22 cellular contexts compared by ENCODE assay signal in the genomic region with DNA sequence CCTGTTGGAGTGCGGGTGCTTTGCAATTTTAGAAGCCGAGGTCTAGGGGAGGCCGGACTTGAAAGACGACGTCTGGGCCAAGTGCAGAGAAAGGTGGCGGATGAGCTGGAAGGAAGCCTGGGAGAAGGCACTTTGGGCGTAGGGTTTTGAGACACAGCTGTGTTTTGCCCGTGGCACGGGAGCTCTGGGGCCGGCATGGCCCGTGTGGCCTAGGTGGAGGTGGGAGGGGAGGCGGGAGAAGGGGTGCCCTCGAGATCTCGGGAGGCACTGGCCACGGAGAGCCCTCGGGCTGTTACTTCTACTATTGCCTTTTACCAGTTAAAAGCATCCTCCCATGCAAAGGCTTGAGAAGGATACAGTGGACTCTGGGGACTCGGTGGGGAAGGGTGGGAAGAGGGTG.
A peak's percentile ranks its signal among the peaks of the same experiment; 100 is the strongest.
DNase-seq lines count a peak whose midpoint lies in the region; ATAC-seq and TF ChIP-seq lines count a peak whose summit lies in the region.
"Had no signal": no experiment of that assay in that cellular context is flagged by ENCODE, and none has a peak within 500 bp of the region (broad histone marks: within the 10 kb centered on the region; RNA-seq: fewer than 3 reads in every experiment).

No MANE protein-coding gene starts in this region.

- H3K4ac ChIP-seq in IMR-90 (ENCODE audit: low read depth, low read length), result peak overlapping the region; percentile 96

- POLR2A ChIA-PET in Caco-2 (lab: Charles Lee), result no interaction called here
- POLR2A ChIA-PET in IMR-90 (lab: Charles Lee; ENCODE audit: unreplicated experiment), result no interaction called here

- no peak overlapping the region for H3K4me2 ChIP-seq in IMR-90 (ENCODE audit: low read depth, low read length)

- no peak overlapping the region for H3K27ac Mint-ChIP-seq in Caco-2 (ENCODE audit: unreplicated experiment)
- H3K27ac Mint-ChIP-seq in activated T-helper 17 cell treated with anti-CD3 and anti-CD28 coated beads, Interleukin-2, amount 50 U/mL, for 72 hours, result no peak overlapping the region

- H3K27me3 Mint-ChIP-seq in Caco-2 (ENCODE audit: insufficient read depth, unreplicated experiment), result peaks cover 13% of the 10 kb centered on the region
- H3K27me3 Mint-ChIP-seq in activated T-helper 17 cell treated with anti-CD3 and anti-CD28 coated beads, Interleukin-2, amount 50 U/mL, for 72 hours, result peaks cover 39% of the 10 kb centered on the region

- H2BK20ac ChIP-seq in IMR-90 (ENCODE audit: low read depth, low read length), result peak overlapping the region; percentile 65; the same call in 1 of the 2 replicates

- peak overlapping the region; percentile 5 for H2AK9ac ChIP-seq in IMR-90 (replicated peaks; ENCODE audit: low read depth, low read length, poor library complexity)

- H2AK5ac ChIP-seq in IMR-90 (ENCODE audit: low read depth, low read length), result peak overlapping the region; percentile 56; the same call in 1 of the 2 replicates

- CTCF ChIA-PET in Caco-2 (lab: Charles Lee), result no interaction called here
- CTCF ChIA-PET in IMR-90 (lab: Yijun Ruan, JAX), result interaction anchor here (0.6 kb wide), 1 partner anchor 140 kb away, joined by 3 read pairs; no protein-coding TSS in a partner anchor

- H3K36me3 Mint-ChIP-seq in Caco-2 (ENCODE audit: insufficient read depth, unreplicated experiment), result no peaks in the 10 kb centered on the region
- H3K36me3 Mint-ChIP-seq in activated T-helper 17 cell treated with anti-CD3 and anti-CD28 coated beads, Interleukin-2, amount 50 U/mL, for 72 hours (ENCODE audit: low read depth), result no peaks in the 10 kb centered on the region

- peak overlapping the region; percentile 97 for H2BK120ac ChIP-seq in IMR-90 (ENCODE audit: low read depth, low read length)

- H4K8ac ChIP-seq in IMR-90 (ENCODE audit: low read depth in 2 of 2, low read length in 2 of 2), result peak overlapping the region in 1 of 2 experiments; percentile 97; a peak in 1 of 4 replicates

- no peak overlapping the region for H3K9ac ChIP-seq in IMR-90 (ENCODE audit: low read depth, low read length)

- no peak for ATAC-seq in IMR-90 (ENCODE audit: low read depth)
- peak in 1 of 4 donors; percentile 19 for ATAC-seq in psoas muscle
- ATAC-seq in activated T-helper 17 cell treated with anti-CD3 and anti-CD28 coated beads, Interleukin-2, amount 50 U/mL, for 72 hours (replicated peaks), result no peak

- no peaks in the 10 kb centered on the region for H4K20me1 ChIP-seq in IMR-90 (ENCODE audit: insufficient read depth, low read length)

- H3K18ac ChIP-seq in IMR-90 (ENCODE audit: low read depth, low read length), result no peak overlapping the region

- H3K4me3 Mint-ChIP-seq in Caco-2 (ENCODE audit: unreplicated experiment), result peak overlapping the region; percentile 31
- H3K4me3 Mint-ChIP-seq in activated T-helper 17 cell treated with anti-CD3 and anti-CD28 coated beads, Interleukin-2, amount 50 U/mL, for 72 hours, result no peak overlapping the region

- H3K9me3 Mint-ChIP-seq in Caco-2 (ENCODE audit: unreplicated experiment), result peaks cover 12% of the 10 kb centered on the region
- H3K9me3 Mint-ChIP-seq in activated T-helper 17 cell treated with anti-CD3 and anti-CD28 coated beads, Interleukin-2, amount 50 U/mL, for 72 hours, result no peaks in the 10 kb centered on the region

- H4K5ac ChIP-seq in IMR-90 (ENCODE audit: low read depth, low read length), result no peak overlapping the region

- intact Hi-C loops in Caco-2 (cut with micrococcal nuclease; ENCODE audit: unreplicated experiment) (no loop called here), IMR-90 (cut with micrococcal nuclease) (no loop called here), psoas muscle (cut with DNase I) (no loop called here), prostate gland (cut with DNase I) (no loop called here)

- TF ChIP-seq POLR2A in IMR-90 (IDR thresholded peaks at IDR 0.05; ENCODE audit: low read depth, low read length), result no peak
- no peak for TF ChIP-seq POLR2A in prostate gland (IDR thresholded peaks at IDR 0.05)

- peak overlapping the region; percentile 59; the same call in 1 of the 2 replicates for H3K14ac ChIP-seq in IMR-90 (replicated peaks; ENCODE audit: low read depth, low read length)

- H2BK5ac ChIP-seq in IMR-90 (ENCODE audit: low read depth, low read length, poor library complexity, severe bottlenecking), result no peak overlapping the region

- dilution Hi-C loops in IMR-90 (cut with HindIII; ENCODE audit: low sequenced_read_pairs, unreplicated experiment), result no loop called here

- H3K4me3 ChIP-seq in Caco-2 (ENCODE audit: low read depth, low read length), result no peak overlapping the region
- no peak overlapping the region for H3K4me3 ChIP-seq in IMR-90 (ENCODE audit: insufficient read depth, low read depth, low read length)
- no peak overlapping the region for H3K4me3 ChIP-seq in right atrium auricular region
- no peak overlapping the region for H3K4me3 ChIP-seq in psoas muscle
- H3K4me3 ChIP-seq in prostate gland, result no peak overlapping the region
- H3K4me3 ChIP-seq: lung had no signal

- H3K27me3 ChIP-seq in Caco-2 (replicated peaks; ENCODE audit: control insufficient read depth, insufficient read depth, low read length) (no peaks in the 10 kb centered on the region; the same call in 1 of the 2 replicates), IMR-90 (ENCODE audit: control insufficient read depth, insufficient read depth, low read length) (no peaks in the 10 kb centered on the region), right atrium auricular region (no peaks in the 10 kb centered on the region), psoas muscle (ENCODE audit: insufficient read depth in 3 of 3, low read length in 2 of 3) (peaks cover 0 to 13% (median 0%) of the 10 kb centered on the region in 3 donors), prostate gland (replicated peaks; ENCODE audit: insufficient read depth) (no peaks in the 10 kb centered on the region)
- H3K27me3 ChIP-seq: adrenal gland had no signal

- H3K9me1 ChIP-seq in IMR-90 (ENCODE audit: insufficient read depth, low read length), result peaks cover 11% of the 10 kb centered on the region

- no peak for TF ChIP-seq RAD21 in IMR-90 (IDR thresholded peaks at IDR 0.05; ENCODE audit: low read length)

- in situ Hi-C loops in IMR-90 (cut with MboI; ENCODE audit: low sequenced_read_pairs), result no loop called here

- H2AFZ ChIP-seq in IMR-90 (replicated peaks; ENCODE audit: low read length, poor library complexity), result peak overlapping the region; percentile 5

- H3K9me3 ChIP-seq in Caco-2 (no peaks in the 10 kb centered on the region), IMR-90 (ENCODE audit: control insufficient read depth, insufficient read depth, low read length) (no peaks in the 10 kb centered on the region), right atrium auricular region (no peaks in the 10 kb centered on the region), psoas muscle (no peaks in the 10 kb centered on the region), prostate gland (no peaks in the 10 kb centered on the region)
- H3K9me3 ChIP-seq: adrenal gland, transverse colon had no signal

- H3K27ac ChIP-seq in IMR-90 (ENCODE audit: insufficient read depth, low read length) (no peak overlapping the region), right atrium auricular region (peak overlapping the region; percentile 77 to 85), psoas muscle (peak overlapping the region; percentile 62), prostate gland (no peak overlapping the region)
- H3K27ac ChIP-seq: adrenal gland, transverse colon had no signal

- H3K23ac ChIP-seq in IMR-90 (ENCODE audit: low read depth, low read length), result no peak overlapping the region

- BruUV-seq in Caco-2 (replicated peaks; lab: Mats Ljungman, UMichigan) (no TSS peak), IMR-90 (replicated peaks; lab: Mats Ljungman, UMichigan) (no TSS peak)

- DNase-seq in Caco-2 (no peak), IMR-90 (no peak), right atrium auricular region (ENCODE audit: low spot score) (no peak), psoas muscle (peak in 1 of 2 donors; percentile 25), HK-2 (ENCODE audit: unreplicated experiment) (no peak), prostate gland (ENCODE audit: low spot score) (no peak)
- no peak for DNase-seq in stimulated activated CD4-positive, alpha-beta T cell treated with anti-CD3 and anti-CD28 coated beads, Interleukin-1b, Interleukin-23, amount 100 ng/mL, for 48 hours
- DNase-seq: activated CD4-positive, alpha-beta T cell treated with anti-CD3 and anti-CD28 coated beads, Interleukin-2, amount 50 U/mL, for 1 hour; activated CD8-positive, alpha-beta memory T cell treated with anti-CD3 and anti-CD28 coated beads, Interleukin-2, amount 50 U/mL, for 4 hours; activated gamma-delta T cell; central memory CD4-positive, alpha-beta T cell; DND-41; effector CD4-positive, alpha-beta T cell; NCI-H2081; NK-92 treated with Interleukin-12 subunit alpha and Interleukin-12 subunit beta, amount 100 ng/mL, for 24 hours; RPMI8226; stimulated activated naive CD4-positive, alpha-beta T cell treated with Interleukin-2 at 50 U/mL for 16 hours; SW 1271; transverse colon had no signal

- H3K4me1 ChIP-seq in Caco-2, result peaks cover 7% of the 10 kb centered on the region; the same call in 1 of the 2 replicates
- H3K4me1 ChIP-seq in IMR-90 (ENCODE audit: control insufficient read depth, insufficient read depth, low read length), result peaks cover 8% of the 10 kb centered on the region
- H3K4me1 ChIP-seq in right atrium auricular region, result peaks cover 0 to 11% of the 10 kb centered on the region in 2 donors
- no peaks in the 10 kb centered on the region for H3K4me1 ChIP-seq in psoas muscle
- no peaks in the 10 kb centered on the region for H3K4me1 ChIP-seq in prostate gland (replicated peaks)
- H3K4me1 ChIP-seq: adrenal gland had no signal

- peak overlapping the region; percentile 24; the same call in 1 of the 2 replicates for H4K91ac ChIP-seq in IMR-90 (ENCODE audit: insufficient read depth, low read depth, low read length)

- 0 out of 4 replicates have a peak, but pooled peaks cover 0 to 5% of the 10 kb centered on the region in 2 experiments for H3K79me1 ChIP-seq in IMR-90 (ENCODE audit: low read depth in 1 of 2, low read length in 2 of 2)

- H2BK15ac ChIP-seq in IMR-90 (ENCODE audit: low read depth, low read length), result peak overlapping the region; percentile 77; the same call in 2 of the 3 replicates

- no peaks in the 10 kb centered on the region for H3K4me1 Mint-ChIP-seq in Caco-2 (ENCODE audit: low read depth, unreplicated experiment)
- no peaks in the 10 kb centered on the region for H3K4me1 Mint-ChIP-seq in activated T-helper 17 cell treated with anti-CD3 and anti-CD28 coated beads, Interleukin-2, amount 50 U/mL, for 72 hours

- H3K36me3 ChIP-seq in Caco-2 (ENCODE audit: control insufficient read depth, insufficient read depth, low read length) (no peaks in the 10 kb centered on the region), IMR-90 (ENCODE audit: control insufficient read depth, insufficient read depth, low read length) (no peaks in the 10 kb centered on the region), right atrium auricular region (no peaks in the 10 kb centered on the region), psoas muscle (ENCODE audit: insufficient read depth in 1 of 2, low read depth in 1 of 2) (no peaks in the 10 kb centered on the region), prostate gland (no peaks in the 10 kb centered on the region)
- H3K36me3 ChIP-seq: adrenal gland, transverse colon had no signal

- H3K56ac ChIP-seq in IMR-90 (ENCODE audit: extremely low read depth, insufficient read depth, low read length), result no peak overlapping the region

- 100% methylated on average over 1 of the region's 17 CpGs; no CpG with 5 or more reads in 1 of the 2 experiments for WGBS in IMR-90 (ENCODE audit: extremely low coverage in 2 of 2, insufficient read length in 1 of 2), 2 experiments
- 47 to 64% (median 58%) methylated on average over 17 of the region's 17 CpGs for WGBS in psoas muscle, 3 donors
- WGBS in prostate gland, result 77% methylated on average over 17 of the region's 17 CpGs

- no peak for TF ChIP-seq CTCF in Caco-2 (IDR thresholded peaks at IDR 0.05; ENCODE audit: insufficient read depth in 1 of 2, low read depth in 1 of 2, low read length in 1 of 2, severe bottlenecking in 1 of 2, unreplicated experiment in 1 of 2)
- TF ChIP-seq CTCF in IMR-90 (conservative IDR thresholded peaks at IDR 0.05; ENCODE audit: low read depth, low read length), result no peak
- no peak for TF ChIP-seq CTCF in right atrium auricular region (IDR thresholded peaks at IDR 0.05)
- no peak for TF ChIP-seq CTCF in psoas muscle (IDR thresholded peaks at IDR 0.05)
- TF ChIP-seq CTCF in prostate gland (IDR thresholded peaks at IDR 0.05), result no peak

Comparison
In these comparisons a context has a peak if more than half of its experiments do, and no peak if none do; other contexts are left out.
1. H3K27ac ChIP-seq: peak in right atrium auricular region (2 of 2) and psoas muscle (single experiment); none in IMR-90 (single experiment) and prostate gland (0 of 2).